In genomic region chr1:55129194-55129728, GRCh38 we compare ENCODE assay signal across 14 cellular contexts.
A peak's percentile ranks its signal among the peaks of the same experiment; 100 is the strongest.
DNase-seq lines count a peak whose midpoint lies in the region; ATAC-seq and TF ChIP-seq lines count a peak whose summit lies in the region.
"Had no signal": no experiment of that assay in that cellular context is flagged by ENCODE, and none has a peak within 500 bp of the region (broad histone marks: within the 10 kb centered on the region; RNA-seq: fewer than 3 reads in every experiment).

No MANE protein-coding gene starts in this region.

- in situ Hi-C loops in ACHN (cut with HindIII; ENCODE audit: low pct_ligation_motif_present, low pct_unique_long_range_greater_than_20kb, low sequenced_read_pairs) = no loop called here

- H3K36me3 ChIP-seq in adrenal gland (replicated peaks in 1 of 2) = peaks cover 0 to 49% of the 10 kb centered on the region in 2 donors
- peaks cover 0 to 94% of the 10 kb centered on the region in 2 donors for H3K36me3 ChIP-seq in left lung

- H3K27ac ChIP-seq in adrenal gland (no peak overlapping the region), left lung (peak overlapping the region in 1 of 2 donors; percentile 13)
- H3K27ac ChIP-seq: colonic mucosa, parathyroid adenoma had no signal

- no peak overlapping the region for H3K4me3 ChIP-seq in adrenal gland
- no peak overlapping the region for H3K4me3 ChIP-seq in left lung
- H3K4me3 ChIP-seq: colonic mucosa had no signal

- 50 to 62% (median 54%) methylated on average over 4 of the region's 4 CpGs for WGBS in adrenal gland, 4 donors

- H3K9me3 ChIP-seq in adrenal gland (replicated peaks in 1 of 3) (no peaks in the 10 kb centered on the region), left lung (no peaks in the 10 kb centered on the region)
- H3K9me3 ChIP-seq: colonic mucosa had no signal

- no peak for TF ChIP-seq POLR2A in adrenal gland (IDR thresholded peaks at IDR 0.05)

- ATAC-seq in left lung (peak; percentile 59), HG03045 (IDR thresholded peaks at IDR 0.05; ENCODE audit: unreplicated experiment) (no peak)

- DNase-seq in ACHN (peak; percentile 24), HT1080 (ENCODE audit: low read depth) (peak; percentile 64), adrenal gland (peak; percentile 43 to 80 (median 67)), left lung (no peak), SK-N-DZ (ENCODE audit: low spot score) (no peak), DMS53 (lab: John Stamatoyannopoulos, UW) (no peak), NCI-H82 treated with DMSO at 0.1 percent for 48 hours (lab: John Stamatoyannopoulos, UW; ENCODE audit: unreplicated experiment) (no peak)
- DNase-seq: activated CD8-positive, alpha-beta memory T cell treated with anti-CD3 and anti-CD28 coated beads, Interleukin-2, amount 10 ng/mL, durations not matched to agents 7 days and 5 days; colonic mucosa; COR-L47; NCI-H1694 treated with DMSO at 0.1 percent for 48 hours; SHP77 had no signal

- intact Hi-C loops in adrenal gland (cut with DNase I) (no loop called here), left lung (cut with DNase I) (no loop called here)

- TF ChIP-seq CTCF in adrenal gland (IDR thresholded peaks at IDR 0.05) (no peak), left lung (IDR thresholded peaks at IDR 0.05) (no peak)

- peaks cover 9 to 11% of the 10 kb centered on the region in 2 donors for H3K4me1 ChIP-seq in adrenal gland (replicated peaks in 1 of 2)
- peaks cover 0 to 18% of the 10 kb centered on the region in 2 donors for H3K4me1 ChIP-seq in left lung
- H3K4me1 ChIP-seq: colonic mucosa, parathyroid adenoma had no signal

- H3K27me3 ChIP-seq in adrenal gland (no peaks in the 10 kb centered on the region), left lung (no peaks in the 10 kb centered on the region)
- H3K27me3 ChIP-seq: colonic mucosa had no signal

Comparison
In these comparisons a context has a peak if more than half of its experiments do, and no peak if none do; other contexts are left out.
1. DNase-seq: peak in ACHN (single experiment), HT1080 (single experiment) and adrenal gland (7 of 7); none in left lung (0 of 2), SK-N-DZ (single experiment), DMS53 (single experiment) and NCI-H82 treated with DMSO at 0.1 percent for 48 hours (single experiment).